18 cellular contexts compared by ENCODE assay signal in the genomic region with DNA sequence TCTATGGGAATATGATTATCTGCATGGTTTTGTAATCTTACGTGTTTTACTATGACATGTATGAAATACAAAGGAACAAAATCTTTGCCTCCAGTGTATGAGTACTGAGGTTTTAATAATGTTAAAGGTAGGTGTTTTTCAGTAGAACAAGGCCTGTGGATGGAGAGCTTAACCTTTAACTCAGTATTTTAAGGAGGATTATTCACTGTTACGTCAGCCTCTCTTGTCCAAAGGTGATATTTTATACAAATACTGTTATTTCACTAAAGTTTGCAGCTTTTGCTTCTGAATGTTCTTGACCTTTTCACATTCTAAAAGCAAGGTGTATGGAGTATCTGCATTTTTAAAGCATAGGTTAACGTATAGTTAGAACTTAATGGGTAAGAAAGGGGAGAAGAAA.
DNase-seq lines count a peak whose midpoint lies in the region; ATAC-seq, FAIRE-seq and TF ChIP-seq lines count a peak whose summit lies in the region.
"Had no signal": no experiment of that assay in that cellular context is flagged by ENCODE, and none has a peak within 500 bp of the region (broad histone marks: within the 10 kb centered on the region; RNA-seq: fewer than 3 reads in every experiment).

No MANE protein-coding gene starts in this region.

- no peaks in the 10 kb centered on the region for H3K79me2 ChIP-seq in OCI-LY3 (ENCODE audit: low read length)

- WGBS in A549 (ENCODE audit: missing lambda C conversion rate) = 94% methylated on average over 3 of the region's 3 CpGs

- H3K36me3 ChIP-seq in OCI-LY3 (replicated peaks; ENCODE audit: low read depth, low read length) (peaks cover 9% of the 10 kb centered on the region), MG63 (peaks cover 61% of the 10 kb centered on the region)

- ATAC-seq in A549 (no peak), GM18517 (IDR thresholded peaks at IDR 0.05; ENCODE audit: unreplicated experiment) (peak; percentile 16), left lobe of liver (peak; percentile 79), HG02981 (IDR thresholded peaks at IDR 0.05; ENCODE audit: unreplicated experiment) (no peak), HG03565 (IDR thresholded peaks at IDR 0.05; ENCODE audit: unreplicated experiment) (no peak)

- H3K4me2 ChIP-seq in A549 (no peak overlapping the region), OCI-LY3 (ENCODE audit: low read length) (peak overlapping the region; percentile 71)

- DNase-seq in A549 (ENCODE audit: low read depth in 1 of 2, low spot score in 1 of 2) = no peak
- no peak for DNase-seq in left lobe of liver (ENCODE audit: low spot score)
- no peak for DNase-seq in MG63
- DNase-seq: DMS79, GOT3, HCEC 1CT, Kasumi-1, NCI-H1048, NCI-H1417 treated with DMSO at 0.1 percent for 48 hours, NCI-H187, NCI-H446, NCI-H526 treated with DMSO at 0.1 percent for 48 hours, SIG-M5 had no signal

- H3K27me3 ChIP-seq in OCI-LY3 (ENCODE audit: low read depth, low read length) = no peaks in the 10 kb centered on the region
- no peaks in the 10 kb centered on the region for H3K27me3 ChIP-seq in MG63

- H3K4me3 ChIP-seq in A549 (no peak overlapping the region), OCI-LY3 (ENCODE audit: low read length) (peak overlapping the region; percentile 29), MG63 (no peak overlapping the region)

- no peak for TF ChIP-seq POLR2A in A549 (IDR thresholded peaks at IDR 0.05; ENCODE audit: low read length)

- peak; percentile 54 for FAIRE-seq in A549 (lab: Jason Lieb, UNC)

- no peak for TF ChIP-seq EP300 in A549 (IDR thresholded peaks at IDR 0.05)

- H3K27ac ChIP-seq in A549 (no peak overlapping the region), OCI-LY3 (ENCODE audit: low read length) (peak overlapping the region; percentile 19)
- H3K27ac ChIP-seq: RWPE1 had no signal

- H4K20me1 ChIP-seq in OCI-LY3 (ENCODE audit: insufficient read depth, low read length) = no peaks in the 10 kb centered on the region

- POLR2A ChIA-PET in A549 (lab: Yijun Ruan, JAX) = no interaction called here

- CTCF ChIA-PET in A549 (lab: Yijun Ruan, JAX) = interaction anchor here (0.7 to 1.2 kb wide), 3 partner anchors 89 to 397 kb away, joined by 3 read pairs; no protein-coding TSS in a partner anchor

- H3K9ac ChIP-seq in OCI-LY3 (ENCODE audit: low read length) = no peak overlapping the region

- no peak for TF ChIP-seq RAD21 in A549 (conservative IDR thresholded peaks at IDR 0.05 in 1 of 2, IDR thresholded peaks at IDR 0.05 in 1 of 2)

- no peak overlapping the region for H2AFZ ChIP-seq in OCI-LY3 (ENCODE audit: low read depth, low read length)

- H3K9me3 ChIP-seq in A549 (no peaks in the 10 kb centered on the region), OCI-LY3 (ENCODE audit: insufficient read depth, low read length) (no peaks in the 10 kb centered on the region), MG63 (no peaks in the 10 kb centered on the region)

- TF ChIP-seq CTCF in A549 (IDR thresholded peaks at IDR 0.05) = no peak
- TF ChIP-seq CTCF in OCI-LY3 (IDR thresholded peaks at IDR 0.05; ENCODE audit: low read depth, low read length) = no peak

- H3K4me1 ChIP-seq in A549 (peaks cover 13% of the 10 kb centered on the region), OCI-LY3 (ENCODE audit: low read length) (peaks cover 16% of the 10 kb centered on the region)

TF ChIP-seq in A549, 52 proteins besides CTCF, POLR2A, EP300 and RAD21:
- TF ChIP-seq SMC3 (IDR thresholded peaks at IDR 0.05) (no peak), BHLHE40 (IDR thresholded peaks at IDR 0.05; ENCODE audit: low read depth, low read length) (no peak), HOXB5 (CRISPR knock-in tag; IDR thresholded peaks at IDR 0.05) (no peak), NPAS2 (CRISPR knock-in tag; IDR thresholded peaks at IDR 0.05; ENCODE audit: borderline replicate concordance) (no peak), ZSCAN20 (CRISPR knock-in tag; IDR thresholded peaks at IDR 0.05) (no peak), RFX5 (IDR thresholded peaks at IDR 0.05) (no peak), HEYL (CRISPR knock-in tag; IDR thresholded peaks at IDR 0.05) (no peak), CHD4 (IDR thresholded peaks at IDR 0.05; ENCODE audit: borderline replicate concordance) (no peak), FOSB (CRISPR knock-in tag; IDR thresholded peaks at IDR 0.05) (no peak), POLR2AphosphoS2 (conservative IDR thresholded peaks at IDR 0.05; ENCODE audit: low read length) (no peak), EHF (CRISPR knock-in tag; IDR thresholded peaks at IDR 0.05) (no peak)
- TF ChIP-seq, protein P1, sequence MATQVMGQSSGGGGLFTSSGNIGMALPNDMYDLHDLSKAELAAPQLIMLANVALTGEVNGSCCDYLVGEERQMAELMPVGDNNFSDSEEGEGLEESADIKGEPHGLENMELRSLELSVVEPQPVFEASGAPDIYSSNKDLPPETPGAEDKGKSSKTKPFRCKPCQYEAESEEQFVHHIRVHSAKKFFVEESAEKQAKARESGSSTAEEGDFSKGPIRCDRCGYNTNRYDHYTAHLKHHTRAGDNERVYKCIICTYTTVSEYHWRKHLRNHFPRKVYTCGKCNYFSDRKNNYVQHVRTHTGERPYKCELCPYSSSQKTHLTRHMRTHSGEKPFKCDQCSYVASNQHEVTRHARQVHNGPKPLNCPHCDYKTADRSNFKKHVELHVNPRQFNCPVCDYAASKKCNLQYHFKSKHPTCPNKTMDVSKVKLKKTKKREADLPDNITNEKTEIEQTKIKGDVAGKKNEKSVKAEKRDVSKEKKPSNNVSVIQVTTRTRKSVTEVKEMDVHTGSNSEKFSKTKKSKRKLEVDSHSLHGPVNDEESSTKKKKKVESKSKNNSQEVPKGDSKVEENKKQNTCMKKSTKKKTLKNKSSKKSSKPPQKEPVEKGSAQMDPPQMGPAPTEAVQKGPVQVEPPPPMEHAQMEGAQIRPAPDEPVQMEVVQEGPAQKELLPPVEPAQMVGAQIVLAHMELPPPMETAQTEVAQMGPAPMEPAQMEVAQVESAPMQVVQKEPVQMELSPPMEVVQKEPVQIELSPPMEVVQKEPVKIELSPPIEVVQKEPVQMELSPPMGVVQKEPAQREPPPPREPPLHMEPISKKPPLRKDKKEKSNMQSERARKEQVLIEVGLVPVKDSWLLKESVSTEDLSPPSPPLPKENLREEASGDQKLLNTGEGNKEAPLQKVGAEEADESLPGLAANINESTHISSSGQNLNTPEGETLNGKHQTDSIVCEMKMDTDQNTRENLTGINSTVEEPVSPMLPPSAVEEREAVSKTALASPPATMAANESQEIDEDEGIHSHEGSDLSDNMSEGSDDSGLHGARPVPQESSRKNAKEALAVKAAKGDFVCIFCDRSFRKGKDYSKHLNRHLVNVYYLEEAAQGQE (IDR thresholded peaks at IDR 0.05) = no peak
- TF ChIP-seq, protein P2, sequence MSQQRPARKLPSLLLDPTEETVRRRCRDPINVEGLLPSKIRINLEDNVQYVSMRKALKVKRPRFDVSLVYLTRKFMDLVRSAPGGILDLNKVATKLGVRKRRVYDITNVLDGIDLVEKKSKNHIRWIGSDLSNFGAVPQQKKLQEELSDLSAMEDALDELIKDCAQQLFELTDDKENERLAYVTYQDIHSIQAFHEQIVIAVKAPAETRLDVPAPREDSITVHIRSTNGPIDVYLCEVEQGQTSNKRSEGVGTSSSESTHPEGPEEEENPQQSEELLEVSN (IDR thresholded peaks at IDR 0.05; ENCODE audit: borderline replicate concordance, low read depth) = no peak
- TF ChIP-seq, protein P3, sequence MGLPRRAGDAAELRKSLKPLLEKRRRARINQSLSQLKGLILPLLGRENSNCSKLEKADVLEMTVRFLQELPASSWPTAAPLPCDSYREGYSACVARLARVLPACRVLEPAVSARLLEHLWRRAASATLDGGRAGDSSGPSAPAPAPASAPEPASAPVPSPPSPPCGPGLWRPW (IDR thresholded peaks at IDR 0.05) = no peak
- TF ChIP-seq, protein P4, sequence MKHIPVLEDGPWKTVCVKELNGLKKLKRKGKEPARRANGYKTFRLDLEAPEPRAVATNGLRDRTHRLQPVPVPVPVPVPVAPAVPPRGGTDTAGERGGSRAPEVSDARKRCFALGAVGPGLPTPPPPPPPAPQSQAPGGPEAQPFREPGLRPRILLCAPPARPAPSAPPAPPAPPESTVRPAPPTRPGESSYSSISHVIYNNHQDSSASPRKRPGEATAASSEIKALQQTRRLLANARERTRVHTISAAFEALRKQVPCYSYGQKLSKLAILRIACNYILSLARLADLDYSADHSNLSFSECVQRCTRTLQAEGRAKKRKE (CRISPR knock-in tag; IDR thresholded peaks at IDR 0.05; ENCODE audit: low read depth) = no peak
- TF ChIP-seq, protein P5, sequence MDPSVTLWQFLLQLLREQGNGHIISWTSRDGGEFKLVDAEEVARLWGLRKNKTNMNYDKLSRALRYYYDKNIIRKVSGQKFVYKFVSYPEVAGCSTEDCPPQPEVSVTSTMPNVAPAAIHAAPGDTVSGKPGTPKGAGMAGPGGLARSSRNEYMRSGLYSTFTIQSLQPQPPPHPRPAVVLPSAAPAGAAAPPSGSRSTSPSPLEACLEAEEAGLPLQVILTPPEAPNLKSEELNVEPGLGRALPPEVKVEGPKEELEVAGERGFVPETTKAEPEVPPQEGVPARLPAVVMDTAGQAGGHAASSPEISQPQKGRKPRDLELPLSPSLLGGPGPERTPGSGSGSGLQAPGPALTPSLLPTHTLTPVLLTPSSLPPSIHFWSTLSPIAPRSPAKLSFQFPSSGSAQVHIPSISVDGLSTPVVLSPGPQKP (IDR thresholded peaks at IDR 0.05; ENCODE audit: low read depth, low read length) = no peak
TF ChIP-seq in A549: peak in this region for 0.

Comparison
In these comparisons a context has a peak if more than half of its experiments do, and no peak if none do; other contexts are left out.
1. ATAC-seq: peak in GM18517 (single experiment) and left lobe of liver (single experiment); none in A549 (0 of 2), HG02981 (single experiment) and HG03565 (single experiment).